In the genomic region with DNA sequence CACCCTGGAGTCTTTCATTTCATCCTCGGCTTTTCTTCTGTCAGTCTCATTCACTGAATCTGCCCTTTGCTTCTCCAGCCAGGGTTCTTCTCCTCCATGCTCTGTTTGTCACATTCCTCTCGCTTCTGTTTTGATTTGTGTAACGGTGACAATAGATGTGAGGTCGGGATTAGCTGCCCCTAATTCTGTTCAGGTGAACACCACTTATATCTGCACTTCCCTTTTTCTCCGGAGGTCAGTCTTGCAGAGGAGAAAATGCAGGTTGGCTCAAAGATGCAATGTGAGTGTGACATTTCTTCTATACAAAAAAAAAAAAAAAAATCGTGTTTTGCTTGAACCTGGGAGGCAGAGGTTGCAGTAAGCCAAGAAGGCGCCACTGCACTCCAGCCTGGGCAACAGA, we compare ENCODE assay signal across 25 cellular contexts.
A peak's percentile ranks its signal among the peaks of the same experiment; 100 is the strongest.
DNase-seq lines count a peak whose midpoint lies in the region; ATAC-seq, FAIRE-seq and TF ChIP-seq lines count a peak whose summit lies in the region.
"Had no signal": no experiment of that assay in that cellular context is flagged by ENCODE, and none has a peak within 500 bp of the region (broad histone marks: within the 10 kb centered on the region; RNA-seq: fewer than 3 reads in every experiment).

No MANE protein-coding gene starts in this region.

- in situ Hi-C loops in GM12878 (cut with MboI): no loop called here

- TF ChIP-seq RAD21 in GM12878 (IDR thresholded peaks at IDR 0.05; ENCODE audit: insufficient read depth, low read depth, low read length): no peak

- H2BK15ac ChIP-seq in H9 (ENCODE audit: low read depth, low read length): no peak overlapping the region

- H2AK5ac ChIP-seq in H9 (ENCODE audit: insufficient read length, low read length): no peak overlapping the region

- no peak overlapping the region for H3K23ac ChIP-seq in H9 (ENCODE audit: insufficient read length, low read depth, low read length)

- H3K36me3 ChIP-seq in GM12878 (ENCODE audit: control insufficient read depth in 2 of 2, insufficient read depth in 2 of 2, low read length in 1 of 2) (no peaks in the 10 kb centered on the region), H7 (replicated peaks; ENCODE audit: control insufficient read depth, insufficient read depth, low read length) (no peaks in the 10 kb centered on the region)
- H3K36me3 ChIP-seq: BE2C; BLaER1 treated with 17β-estradiol and CSF1 and Interleukin-3, amounts not matched to agents 10 nM and 100 nM had no signal

- peak overlapping the region; percentile 51 for H2BK120ac ChIP-seq in H9 (ENCODE audit: low read depth, low read length, poor library complexity, severe bottlenecking)

- peaks cover 0 to 9% (median 2%) of the 10 kb centered on the region in 3 experiments; a peak in 2 of 7 replicates for H3K36me3 Mint-ChIP-seq in H9 (ENCODE audit: insufficient read depth in 1 of 3, low read depth in 3 of 3)
- H3K36me3 Mint-ChIP-seq in neural crest cell (ENCODE audit: low read depth): peaks cover 3% of the 10 kb centered on the region
- no peaks in the 10 kb centered on the region for H3K36me3 Mint-ChIP-seq in activated CD8-positive, alpha-beta T cell treated with anti-CD3 and anti-CD28 coated beads for 36 hours (ENCODE audit: low read depth)
- H3K36me3 Mint-ChIP-seq: CD14-positive monocyte had no signal

- H4K5ac ChIP-seq in H9 (ENCODE audit: insufficient read length, low read depth, low read length): no peak overlapping the region

- no CpG with 5 or more reads among the region's 7 CpGs for whole genome bisulfite sequencing in H9 (ENCODE audit: extremely low coverage, insufficient read length, low lambda C conversion rate)
- 0% methylated on average over 7 of the region's 7 CpGs for WGBS in GM12878 (ENCODE audit: insufficient coverage, insufficient replicate concordance, low lambda C conversion rate, missing lambda C conversion rate)

- no peak overlapping the region for H3K9ac ChIP-seq in H9 (ENCODE audit: extremely low read depth, insufficient read length, low read length)
- H3K9ac ChIP-seq in GM12878 (ENCODE audit: control insufficient read depth, insufficient read depth, low read length): no peak overlapping the region
- H3K9ac ChIP-seq: BLaER1 treated with 17β-estradiol and CSF1 and Interleukin-3, amounts not matched to agents 10 nM and 100 nM had no signal

- H3K4me3 ChIP-seq in GM12878 (no peak overlapping the region), H7 (ENCODE audit: insufficient read depth, low read depth, low read length) (no peak overlapping the region)
- H3K4me3 ChIP-seq: A549; BLaER1 treated with 17β-estradiol and CSF1 and Interleukin-3, amounts not matched to agents 10 nM and 100 nM had no signal

- H3K9me3 ChIP-seq in H9 (ENCODE audit: control insufficient read depth, low read depth, low read length) (no peaks in the 10 kb centered on the region), GM12878 (replicated peaks; ENCODE audit: control insufficient read depth, insufficient read depth, low read length) (peaks cover 1% of the 10 kb centered on the region; the same call in 2 of the 3 replicates)
- H3K9me3 ChIP-seq: BE2C had no signal

- H3K18ac ChIP-seq in H9 (ENCODE audit: insufficient read length, low read depth, low read length): no peak overlapping the region

- no peaks in the 10 kb centered on the region for H3K79me1 ChIP-seq in H9 (ENCODE audit: insufficient read depth, low read depth, low read length, poor library complexity, severe bottlenecking)

- no peak overlapping the region for H2BK5ac ChIP-seq in H9 (ENCODE audit: insufficient read length, low read length)

- H3K4me1 Mint-ChIP-seq in H9: peaks cover 0 to 4% of the 10 kb centered on the region in 2 experiments; a peak in 2 of 4 replicates
- H3K4me1 Mint-ChIP-seq in neural crest cell: peaks cover 5% of the 10 kb centered on the region
- H3K4me1 Mint-ChIP-seq in activated CD8-positive, alpha-beta T cell treated with anti-CD3 and anti-CD28 coated beads for 36 hours (ENCODE audit: low read depth): no peaks in the 10 kb centered on the region
- H3K4me1 Mint-ChIP-seq: CD14-positive monocyte; CD8-positive, alpha-beta memory T cell had no signal

- CTCF ChIA-PET in GM12878 (lab: Yijun Ruan, JAX): no interaction called here
- CTCF ChIA-PET in activated CD8-positive, alpha-beta T cell treated with anti-CD3 and anti-CD28 coated beads for 36 hours (lab: Charles Lee): no interaction called here

- H3K4ac ChIP-seq in H9 (ENCODE audit: low read depth, low read length): no peak overlapping the region

- RAD21 ChIA-PET in GM12878 (lab: Charles Lee; ENCODE audit: unreplicated experiment): no interaction called here

- H3K4me3 Mint-ChIP-seq in H9 (no peak overlapping the region), neural crest cell (no peak overlapping the region)
- no peak overlapping the region for H3K4me3 Mint-ChIP-seq in activated CD8-positive, alpha-beta T cell treated with anti-CD3 and anti-CD28 coated beads for 36 hours
- H3K4me3 Mint-ChIP-seq: CD14-positive monocyte; CD4-positive, alpha-beta T cell; CD8-positive, alpha-beta memory T cell had no signal

- H3K79me2 ChIP-seq in H9 (ENCODE audit: insufficient read depth, low read length): no peaks in the 10 kb centered on the region
- H3K79me2 ChIP-seq in GM12878 (ENCODE audit: control insufficient read depth, insufficient read depth, low read length): no peaks in the 10 kb centered on the region

- H3K56ac ChIP-seq in H9 (ENCODE audit: insufficient read length, low read depth, low read length): no peak overlapping the region

- H3T11ph ChIP-seq in H9 (ENCODE audit: low read length): no peak overlapping the region

- no peak for TF ChIP-seq EP300 in GM12878 (IDR thresholded peaks at IDR 0.05; ENCODE audit: borderline replicate concordance in 1 of 2, control insufficient read depth in 1 of 2, low read depth in 2 of 2, low read length in 2 of 2)

- POLR2A ChIA-PET in GM12878 (lab: Charles Lee): no interaction called here
- POLR2A ChIA-PET in activated CD8-positive, alpha-beta T cell treated with anti-CD3 and anti-CD28 coated beads for 36 hours (lab: Charles Lee): no interaction called here

- H3K27me3 Mint-ChIP-seq in H9 (ENCODE audit: low read depth) (peaks cover 2% of the 10 kb centered on the region), neural crest cell (ENCODE audit: low read depth) (no peaks in the 10 kb centered on the region)
- peaks cover 6% of the 10 kb centered on the region for H3K27me3 Mint-ChIP-seq in activated CD8-positive, alpha-beta T cell treated with anti-CD3 and anti-CD28 coated beads for 36 hours

- H3K9me3 Mint-ChIP-seq in H9 (peaks cover 3 to 7% of the 10 kb centered on the region in 2 experiments), neural crest cell (peaks cover 2% of the 10 kb centered on the region)
- peaks cover 10% of the 10 kb centered on the region for H3K9me3 Mint-ChIP-seq in activated CD8-positive, alpha-beta T cell treated with anti-CD3 and anti-CD28 coated beads for 36 hours

- H2AFZ ChIP-seq in H9 (ENCODE audit: low read length) (no peak overlapping the region), GM12878 (ENCODE audit: control insufficient read depth, low read depth, low read length) (no peak overlapping the region)

- no peaks in the 10 kb centered on the region for H3K4me1 ChIP-seq in H9 (ENCODE audit: insufficient read depth, low read length)
- no peaks in the 10 kb centered on the region for H3K4me1 ChIP-seq in GM12878 (ENCODE audit: control insufficient read depth, insufficient read depth, low read length)
- H3K4me1 ChIP-seq: A549; BE2C; BLaER1 treated with 17β-estradiol and CSF1 and Interleukin-3, amounts not matched to agents 10 nM and 100 nM had no signal

- no peaks in the 10 kb centered on the region for H3K23me2 ChIP-seq in H9 (ENCODE audit: insufficient read length, low read depth, low read length, poor library complexity, severe bottlenecking)

- no peaks in the 10 kb centered on the region for H3K27me3 ChIP-seq in H9 (ENCODE audit: insufficient read depth, low read length)
- H3K27me3 ChIP-seq in GM12878 (replicated peaks in 1 of 2; ENCODE audit: control insufficient read depth in 2 of 2, insufficient read depth in 2 of 2, low read length in 1 of 2): no peaks in the 10 kb centered on the region
- no peaks in the 10 kb centered on the region for H3K27me3 ChIP-seq in H7 (ENCODE audit: control insufficient read depth, insufficient read depth, low read length)
- H3K27me3 ChIP-seq: BE2C; BLaER1 treated with 17β-estradiol and CSF1 and Interleukin-3, amounts not matched to agents 10 nM and 100 nM had no signal

- ATAC-seq in GM12878: no peak
- no peak for ATAC-seq in activated CD8-positive, alpha-beta T cell treated with anti-CD3 and anti-CD28 coated beads for 36 hours
- no peak for ATAC-seq in HG02571 (IDR thresholded peaks at IDR 0.05; ENCODE audit: unreplicated experiment)
- ATAC-seq: A549 had no signal

- FAIRE-seq in GM12891 (lab: Jason Lieb, UNC) (no peak), GM12878 (lab: Jason Lieb, UNC) (no peak)
- FAIRE-seq: A549, D721Med, GM12892, H1 had no signal

- H4K91ac ChIP-seq in H9 (ENCODE audit: insufficient read length, low read depth, low read length): no peak overlapping the region

- H4K8ac ChIP-seq in H9 (replicated peaks; ENCODE audit: insufficient read length, low read depth, low read length): no peak overlapping the region

- no peak overlapping the region for H2BK12ac ChIP-seq in H9 (ENCODE audit: insufficient read length, low read depth, low read length)

- no TSS peak for BruUV-seq in GM12878 (replicated peaks; lab: Mats Ljungman, UMichigan)

- peak overlapping the region in 1 of 3 experiments; percentile 53; a peak in 1 of 7 replicates for H3K27ac Mint-ChIP-seq in H9
- H3K27ac Mint-ChIP-seq in neural crest cell (ENCODE audit: unreplicated experiment): peak overlapping the region; percentile 63
- no peak overlapping the region for H3K27ac Mint-ChIP-seq in activated CD8-positive, alpha-beta T cell treated with anti-CD3 and anti-CD28 coated beads for 36 hours
- H3K27ac Mint-ChIP-seq: CD14-positive monocyte; CD4-positive, alpha-beta T cell; CD8-positive, alpha-beta memory T cell had no signal

- DNase-seq in GM12891 (ENCODE audit: insufficient read length, low spot score) (no peak), H9 (no peak), GM12878 (ENCODE audit: low read depth, low spot score) (no peak), neural crest cell (ENCODE audit: low read depth, low spot score) (no peak), H7 (no peak)
- no peak for DNase-seq in activated T-cell treated with anti-CD3 and anti-CD28 coated beads, Interleukin-2, amount 50 U/mL, for 48 hours
- no peak for DNase-seq in activated CD8-positive, alpha-beta T cell treated with anti-CD3 and anti-CD28 coated beads for 36 hours
- DNase-seq: 8988T; ACHN; AML-193; BE2C; CD4-positive, alpha-beta T cell; CD8-positive, alpha-beta memory T cell; DMS 273 treated with DMSO at 0.1 percent for 48 hours; DMS79; EL; GDM1; HCEC 1CT had no signal

- intact Hi-C loops in GM12878 (cut with micrococcal nuclease; ENCODE audit: unreplicated experiment): no loop called here
- intact Hi-C loops in activated CD8-positive, alpha-beta T cell treated with anti-CD3 and anti-CD28 coated beads for 36 hours (cut with micrococcal nuclease): no loop called here

- TF ChIP-seq POLR2A in GM12891 (IDR thresholded peaks at IDR 0.05; ENCODE audit: low read depth, low read length) (no peak), GM12878 (IDR thresholded peaks at IDR 0.05; ENCODE audit: low read depth, low read length) (no peak)

- no peak overlapping the region for H3K27ac ChIP-seq in H9 (ENCODE audit: insufficient read length, low read depth, low read length)
- H3K27ac ChIP-seq in GM12878 (ENCODE audit: control insufficient read depth, insufficient read depth): no peak overlapping the region
- H3K27ac ChIP-seq: A549; BLaER1 treated with 17β-estradiol and CSF1 and Interleukin-3, amounts not matched to agents 10 nM and 100 nM had no signal

- H3K14ac ChIP-seq in H9 (ENCODE audit: insufficient read depth, low read length): no peak overlapping the region

- no peak for TF ChIP-seq CTCF in H9 (conservative IDR thresholded peaks at IDR 0.05)
- TF ChIP-seq CTCF in GM12878 (IDR thresholded peaks at IDR 0.05 in 2 of 3, conservative IDR thresholded peaks at IDR 0.05 in 1 of 3; ENCODE audit: control insufficient read depth in 2 of 3, extremely low read depth in 1 of 3, insufficient read depth in 1 of 3, low read depth in 3 of 3, low read length in 3 of 3): no peak
- TF ChIP-seq CTCF in neural crest cell (conservative IDR thresholded peaks at IDR 0.05): no peak
- no peak for TF ChIP-seq CTCF in activated CD8-positive, alpha-beta T cell treated with anti-CD3 and anti-CD28 coated beads for 36 hours (IDR thresholded peaks at IDR 0.05)

- H2BK20ac ChIP-seq in H9 (ENCODE audit: low read depth, low read length, poor library complexity, severe bottlenecking): no peak overlapping the region

- no peaks in the 10 kb centered on the region for H4K20me1 ChIP-seq in H9 (ENCODE audit: control insufficient read depth, insufficient read depth, insufficient read length)
- H4K20me1 ChIP-seq in GM12878 (ENCODE audit: control insufficient read depth, insufficient read depth): no peaks in the 10 kb centered on the region
- H4K20me1 ChIP-seq: BLaER1 treated with 17β-estradiol and CSF1 and Interleukin-3, amounts not matched to agents 10 nM and 100 nM had no signal

- SMC1A ChIA-PET in GM12878 (lab: Charles Lee; ENCODE audit: uncharacterized antibody, unreplicated experiment): no interaction called here

- no peak overlapping the region for H3K4me2 ChIP-seq in H9 (ENCODE audit: insufficient read depth, insufficient read length, low read length)
- H3K4me2 ChIP-seq in GM12878 (ENCODE audit: control insufficient read depth, insufficient read depth): no peak overlapping the region
- H3K4me2 ChIP-seq: A549; BLaER1 treated with 17β-estradiol and CSF1 and Interleukin-3, amounts not matched to agents 10 nM and 100 nM had no signal
